Comparison of ENCODE assay signal across 27 cellular contexts in genomic region chr12:27957366-27957765, GRCh38. TPM values are rescaled to one million over a fixed set of nuclear protein-coding genes. Genes with fewer than 3 reads are reported as not detected.
"Had no signal": no experiment of that assay in that cellular context is flagged by ENCODE, and none has a peak within 500 bp of the region (broad histone marks: within the 10 kb centered on the region; RNA-seq: fewer than 3 reads in every experiment).

No MANE protein-coding gene starts in this region.

- H3K9ac ChIP-seq: neural progenitor cell, parathyroid adenoma had no signal

- H2AFZ ChIP-seq: neural progenitor cell, parathyroid adenoma had no signal

- H3K9me3 ChIP-seq: ovary, psoas muscle, right lobe of liver, sigmoid colon, spleen, suprapubic skin, testis, tibial artery, transverse colon, upper lobe of right lung, uterus had no signal

- H3K27ac ChIP-seq: neural progenitor cell, ovary, parathyroid adenoma, psoas muscle, right lobe of liver, sigmoid colon, spleen, suprapubic skin, testis, tibial artery, transverse colon, upper lobe of right lung, uterus had no signal

- H3K4me2 ChIP-seq: neural progenitor cell had no signal

- H3K27me3 ChIP-seq: neural progenitor cell, ovary, right lobe of liver, sigmoid colon, suprapubic skin, testis, tibial artery, uterus had no signal

- H3K79me2 ChIP-seq: parathyroid adenoma had no signal

- DNase-seq: natural killer cell; occipital lobe; ovary; posterior cingulate gyrus; psoas muscle; right cardiac atrium; right lobe of liver; sigmoid colon; small intestine; spleen; stimulated activated CD4-positive, alpha-beta T cell treated with anti-CD3 and anti-CD28 coated beads, Interleukin-12 subunit alpha, Interleukin-12 subunit beta, amount 100 ng/mL, for 4 hours; stimulated activated CD4-positive, alpha-beta T cell treated with anti-CD3 and anti-CD28 coated beads, Interleukin-1b, Interleukin-23, amount 100 ng/mL, for 48 hours; stimulated activated CD4-positive, alpha-beta T cell treated with anti-CD3 and anti-CD28 coated beads, Interleukin-4, amount 100 ng/mL, for 1 hour; stimulated activated CD4-positive, alpha-beta T cell treated with anti-CD3 and anti-CD28 coated beads, Interleukin-4, amount 100 ng/mL, for 4 hours; stimulated activated CD8-positive, alpha-beta memory T cell treated with anti-CD3 and anti-CD28 coated beads, Interleukin-4, amount 100 ng/mL, for 48 hours; stimulated activated naive CD4-positive, alpha-beta T cell; stimulated activated naive CD8-positive, alpha-beta T cell treated with anti-CD3 and anti-CD28 coated beads, Interleukin-15, amount 100 ng/mL, for 72 hours; stimulated activated naive CD8-positive, alpha-beta T cell treated with anti-CD3 and anti-CD28 coated beads, Interleukin-15, Interleukin-2, amounts not matched to agents 100 U/mL and 50 U/mL, for 24 hours; substantia nigra; testis; tibial artery; transverse colon; upper lobe of right lung; uterus had no signal

- H3K4me1 ChIP-seq: parathyroid adenoma, psoas muscle, sigmoid colon, spleen, suprapubic skin, testis, tibial artery, transverse colon, upper lobe of right lung, uterus had no signal

- FAIRE-seq: small intestine had no signal

- H3K36me3 ChIP-seq: neural progenitor cell, ovary, right lobe of liver, sigmoid colon, spleen, suprapubic skin, tibial artery, transverse colon, upper lobe of right lung, uterus had no signal

- H3K4me3 ChIP-seq: neural progenitor cell, ovary, psoas muscle, right lobe of liver, sigmoid colon, spleen, suprapubic skin, testis, tibial artery, transverse colon, upper lobe of right lung, uterus had no signal

RNA-seq across cellular contexts. Expression of gene PTHLH, which starts 15.2 kb away (rescaled TPM):
- total RNA-seq: natural killer cell, occipital lobe, right lobe of liver had no signal
